Comparison of ENCODE assay signal across 23 cellular contexts in genomic region chrX:625137-625691, GRCh38. TPM values are rescaled to one million over a fixed set of nuclear protein-coding genes. Genes with fewer than 3 reads are reported as not detected.
A peak's percentile ranks its signal among the peaks of the same experiment; 100 is the strongest.
DNase-seq lines count a peak whose midpoint lies in the region; FAIRE-seq and TF ChIP-seq lines count a peak whose summit lies in the region.
"Had no signal": no experiment of that assay in that cellular context is flagged by ENCODE, and none has a peak within 500 bp of the region (broad histone marks: within the 10 kb centered on the region; RNA-seq: fewer than 3 reads in every experiment).

No MANE protein-coding gene starts in this region.

- DNase-seq in AG09319 (ENCODE audit: extremely low read depth, low read depth) (peak; percentile 42), H7 (peak; percentile 8), H1 (ENCODE audit: low read depth in 1 of 2, low spot score in 2 of 2) (no peak), mesenchymal stem cell (no peak), DMS 273 (lab: John Stamatoyannopoulos, UW; ENCODE audit: unreplicated experiment) (no peak), DMS114 treated with DMSO at 0.1 percent for 48 hours (lab: John Stamatoyannopoulos, UW; ENCODE audit: unreplicated experiment) (no peak), GM10248 (ENCODE audit: extremely low spot score) (no peak), left ventricle myocardium inferior (no peak)
- DNase-seq: C1 segment of cervical spinal cord; GOT3; MM.1S; NCI-H1092; NCI-H2081 treated with DMSO at 0.1 percent for 48 hours; NCI-H446 treated with DMSO at 0.1 percent for 48 hours; NCI-H69; NK-92 treated with Interleukin-12 subunit alpha and Interleukin-12 subunit beta, amount 100 ng/mL, for 24 hours; SHP77 had no signal

- no peaks in the 10 kb centered on the region for H3K79me2 ChIP-seq in H1 (ENCODE audit: control insufficient read depth in 1 of 2, insufficient read depth in 2 of 2, low read length in 2 of 2)

- intact Hi-C loops in left ventricle myocardium inferior (cut with micrococcal nuclease) = no loop called here

- no peak overlapping the region for H3K23ac ChIP-seq in H1 (ENCODE audit: insufficient read length)
- H3K23ac ChIP-seq in mesenchymal stem cell (ENCODE audit: low read length in 2 of 2) = no peak overlapping the region

- H3K9me3 ChIP-seq in H1 (ENCODE audit: insufficient read depth in 2 of 2, low read depth in 1 of 2, low read length in 1 of 2) (no peaks in the 10 kb centered on the region), mesenchymal stem cell (ENCODE audit: control insufficient read depth, low read length) (no peaks in the 10 kb centered on the region), left ventricle myocardium inferior (replicated peaks) (no peaks in the 10 kb centered on the region)

- H3K18ac ChIP-seq in H1 (ENCODE audit: extremely low read depth, low read length) (no peak overlapping the region), mesenchymal stem cell (ENCODE audit: low read depth in 1 of 2, low read length in 2 of 2) (no peak overlapping the region)

- H3K14ac ChIP-seq in H1 (ENCODE audit: insufficient read length) = no peak overlapping the region
- no peak overlapping the region for H3K14ac ChIP-seq in mesenchymal stem cell (ENCODE audit: low read length in 2 of 2)

- H3K23me2 ChIP-seq in H1 (ENCODE audit: low read depth, low read length) = peaks cover 6% of the 10 kb centered on the region; the same call in 1 of the 2 replicates

- TF ChIP-seq EP300 in H1 (IDR thresholded peaks at IDR 0.05; ENCODE audit: borderline replicate concordance in 1 of 2, low read depth in 2 of 2, low read length in 2 of 2) = no peak

- H3K4me3 ChIP-seq in H7 (ENCODE audit: insufficient read depth, low read depth, low read length) = no peak overlapping the region
- H3K4me3 ChIP-seq in H1 (ENCODE audit: extremely low read depth in 1 of 4, insufficient read depth in 2 of 4, low read depth in 3 of 4, low read length in 4 of 4) = no peak overlapping the region
- no peak overlapping the region for H3K4me3 ChIP-seq in mesenchymal stem cell (ENCODE audit: insufficient read depth in 1 of 2, low read depth in 1 of 2, low read length in 2 of 2)
- H3K4me3 ChIP-seq in left ventricle myocardium inferior = no peak overlapping the region
- H3K4me3 ChIP-seq: SK-N-MC had no signal

- H3K27ac ChIP-seq in H1 (ENCODE audit: low read depth, low read length) (no peak overlapping the region), mesenchymal stem cell (ENCODE audit: low read length, poor library complexity, severe bottlenecking) (no peak overlapping the region), left ventricle myocardium inferior (replicated peaks) (no peak overlapping the region)
- H3K27ac ChIP-seq: SK-N-MC had no signal

- CTCF ChIA-PET in H1 (lab: Charles Lee; ENCODE audit: partially characterized antibody) = no interaction called here
- CTCF ChIA-PET in GM10248 (lab: Yijun Ruan, JAX) = no interaction called here

- FAIRE-seq in H1 (lab: Jason Lieb, UNC) = no peak
- FAIRE-seq: A204.1, GM12891, GM19239 had no signal

- H3K4me1 ChIP-seq in H1 (replicated peaks in 1 of 4; ENCODE audit: control insufficient read depth in 3 of 4, insufficient read depth in 4 of 4, low read length in 3 of 4) (peaks cover 5 to 10% (median 7%) of the 10 kb centered on the region in 4 experiments), mesenchymal stem cell (ENCODE audit: control insufficient read depth, insufficient read depth, low read depth, low read length) (peaks cover 2% of the 10 kb centered on the region), left ventricle myocardium inferior (peaks cover 10% of the 10 kb centered on the region)

- H3K4me2 ChIP-seq in H1 (ENCODE audit: insufficient read depth in 1 of 2, low read depth in 2 of 2, low read length in 2 of 2) (peak overlapping the region in 1 of 2 experiments; percentile 72; a peak in 1 of 4 replicates), mesenchymal stem cell (ENCODE audit: low read length, poor library complexity, severe bottlenecking) (no peak overlapping the region)

- no peak overlapping the region for H2BK15ac ChIP-seq in H1 (ENCODE audit: low read length)
- no peak overlapping the region for H2BK15ac ChIP-seq in mesenchymal stem cell (ENCODE audit: low read depth, poor library complexity, severe bottlenecking)

- no peak overlapping the region for H2AFZ ChIP-seq in H1 (ENCODE audit: low read length)
- H2AFZ ChIP-seq in mesenchymal stem cell (ENCODE audit: low read depth, low read length) = peak overlapping the region; percentile 42

- 12 to 83% methylated on average over 1 to 12 of the region's 12 CpGs for WGBS in H1 (ENCODE audit: extremely low coverage in 1 of 2, insufficient coverage in 1 of 2, insufficient read length in 1 of 2, insufficient replicate concordance in 2 of 2, low coverage in 1 of 2, low lambda C conversion rate in 2 of 2, missing lambda C conversion rate in 1 of 2), 2 experiments
- WGBS in mesenchymal stem cell = 16% methylated on average over 12 of the region's 12 CpGs

- TF ChIP-seq RAD21 in H1 (IDR thresholded peaks at IDR 0.05 in 1 of 2, conservative IDR thresholded peaks at IDR 0.05 in 1 of 2; ENCODE audit: low read depth in 2 of 2, low read length in 2 of 2) = no peak

- H3K27me3 ChIP-seq in H7 (ENCODE audit: control insufficient read depth, insufficient read depth, low read length) (peaks cover 93% of the 10 kb centered on the region), H1 (replicated peaks in 1 of 4; ENCODE audit: control insufficient read depth in 3 of 4, extremely low read depth in 1 of 4, insufficient read depth in 3 of 4, low read length in 3 of 4) (peaks cover 58 to 93% (median 80%) of the 10 kb centered on the region in 4 experiments), mesenchymal stem cell (ENCODE audit: control insufficient read depth in 1 of 2, insufficient read depth in 1 of 2, low read length in 2 of 2) (peaks cover 63 to 64% of the 10 kb centered on the region in 2 experiments), left ventricle myocardium inferior (ENCODE audit: low read depth) (peaks cover 83% of the 10 kb centered on the region)

- H4K20me1 ChIP-seq in H1 (replicated peaks in 1 of 2; ENCODE audit: control insufficient read depth in 1 of 2, insufficient read depth in 2 of 2, low read length in 2 of 2) = peaks cover 4% of the 10 kb centered on the region in 2 experiments

- POLR2A ChIA-PET in H1 (lab: Charles Lee; ENCODE audit: partially characterized antibody) = no interaction called here
- POLR2A ChIA-PET in GM10248 (lab: Yijun Ruan, JAX) = no interaction called here

- TF ChIP-seq POLR2A in H1 (IDR thresholded peaks at IDR 0.05; ENCODE audit: control extremely low read depth in 1 of 2, low read depth in 2 of 2, low read length in 2 of 2) = no peak

- H2BK120ac ChIP-seq in H1 (replicated peaks; ENCODE audit: low read depth, low read length) (no peak overlapping the region), mesenchymal stem cell (ENCODE audit: low read depth, low read length) (no peak overlapping the region)

- H4K8ac ChIP-seq in H1 (ENCODE audit: extremely low read depth, insufficient read depth, low read length) (no peak overlapping the region), mesenchymal stem cell (ENCODE audit: low read length) (no peak overlapping the region)

- H4K91ac ChIP-seq in H1 (replicated peaks; ENCODE audit: insufficient read length, low read length) (no peak overlapping the region), mesenchymal stem cell (ENCODE audit: low read length) (no peak overlapping the region)

- H2BK20ac ChIP-seq in H1 (ENCODE audit: low read length) = 0 out of 2 replicates have a peak overlapping the region, but pooled peaks have one; percentile 40

- no peak overlapping the region for H2BK5ac ChIP-seq in H1 (ENCODE audit: low read depth, low read length)
- no peak overlapping the region for H2BK5ac ChIP-seq in mesenchymal stem cell (ENCODE audit: low read depth, low read length, poor library complexity, severe bottlenecking)

- no peak overlapping the region for H4K5ac ChIP-seq in H1 (ENCODE audit: insufficient read length, low read depth, low read length)

- H3K36me3 ChIP-seq in H7 (replicated peaks; ENCODE audit: control insufficient read depth, insufficient read depth, low read length) (no peaks in the 10 kb centered on the region), H1 (ENCODE audit: control insufficient read depth in 2 of 4, insufficient read depth in 4 of 4, low read length in 3 of 4) (peaks cover 0 to 5% (median 0%) of the 10 kb centered on the region in 4 experiments; a peak in 1 of 8 replicates), mesenchymal stem cell (ENCODE audit: control insufficient read depth in 1 of 2, insufficient read depth in 2 of 2, low read depth in 1 of 2, low read length in 2 of 2) (no peaks in the 10 kb centered on the region), left ventricle myocardium inferior (no peaks in the 10 kb centered on the region)

- no peaks in the 10 kb centered on the region for H3K79me1 ChIP-seq in H1 (ENCODE audit: low read depth, low read length)
- no peaks in the 10 kb centered on the region for H3K79me1 ChIP-seq in mesenchymal stem cell (replicated peaks; ENCODE audit: low read length, poor library complexity, severe bottlenecking)

- H3K9ac ChIP-seq in H1 (replicated peaks in 1 of 4; ENCODE audit: extremely low read depth in 1 of 4, low read depth in 3 of 4, low read length in 3 of 4) (no peak overlapping the region), mesenchymal stem cell (ENCODE audit: low read length) (no peak overlapping the region)

- H3K56ac ChIP-seq in H1 (replicated peaks; ENCODE audit: insufficient read length, low read depth, low read length) = no peak overlapping the region

- H3K4ac ChIP-seq in H1 (replicated peaks; ENCODE audit: insufficient read length, low read depth, low read length) (no peak overlapping the region), mesenchymal stem cell (ENCODE audit: low read depth in 1 of 2, low read length in 2 of 2) (no peak overlapping the region)

- TF ChIP-seq CTCF in AG09319 (IDR thresholded peaks at IDR 0.05; ENCODE audit: low read depth, low read length) = no peak
- no peak for TF ChIP-seq CTCF in H1 (IDR thresholded peaks at IDR 0.05; ENCODE audit: control extremely low read depth in 1 of 3, insufficient read depth in 1 of 3, low read depth in 1 of 3, low read length in 3 of 3)
- TF ChIP-seq CTCF in GM10248 (IDR thresholded peaks at IDR 0.05; ENCODE audit: control extremely low read depth, extremely low read depth, low read depth, missing control alignments) = no peak
- no peak for TF ChIP-seq CTCF in left ventricle myocardium inferior (IDR thresholded peaks at IDR 0.05; ENCODE audit: borderline replicate concordance)

- H2BK12ac ChIP-seq in H1 (ENCODE audit: low read depth, low read length) = peak overlapping the region; percentile 55; the same call in 1 of the 2 replicates
- no peak overlapping the region for H2BK12ac ChIP-seq in mesenchymal stem cell (ENCODE audit: low read length in 2 of 2)

- no peak overlapping the region; the same call in 1 of the 2 replicates for H2AK5ac ChIP-seq in H1 (ENCODE audit: low read depth, low read length)
- no peak overlapping the region for H2AK5ac ChIP-seq in mesenchymal stem cell (ENCODE audit: low read length, severe bottlenecking)

RNA-seq across cellular contexts. Expression of gene SHOX, which starts 5.4 kb away (rescaled TPM):
- not detected in 2 replicates for total RNA-seq in H7 (2014; rRNA removed; shearing (Covaris generic))
- 0.15 TPM in 1 of 2 replicates, not detected in the other for total RNA-seq in H1 (2021; fragmentation: NEBNext Ultra II Directional; extraction: Animal tissue kit (Norgen Biotek cat#: 25700))
- polyA plus RNA-seq in H1 (2011; rRNA removed) = 0.05 and 0.06 TPM in 2 replicates
- 0.12 TPM for polyA plus RNA-seq in H1 (2011; cell fraction: cytosol; rRNA removed)
- 0.16 TPM for polyA plus RNA-seq in H1 (2011; cell fraction: nucleus; rRNA removed)
- 0.06 to 0.09 TPM in 2 of 4 replicates, not detected in the others for polyA plus RNA-seq in H1 (2012, experiment 1 of 2)
- polyA plus RNA-seq in H1 (2012, experiment 2 of 2) = not detected
- 0.02 TPM for polyA plus RNA-seq in H1 (2013, experiment 1 of 2)
- not detected for polyA plus RNA-seq in H1 (2013, experiment 2 of 2)
- 0.05 TPM in 1 of 2 replicates, not detected in the other for polyA minus RNA-seq in H1 (2011; rRNA and poly(A)+ RNA removed)
- polyA minus RNA-seq in H1 (2011; cell fraction: cytosol; rRNA and poly(A)+ RNA removed) = not detected
- polyA minus RNA-seq in H1 (2011; cell fraction: nucleus; rRNA and poly(A)+ RNA removed) = not detected
- polyA plus RNA-seq in mesenchymal stem cell (2013, experiment 1 of 2) = not detected
- polyA plus RNA-seq in mesenchymal stem cell (2013, experiment 2 of 2) = not detected
- total RNA-seq in left ventricle myocardium inferior = not detected
- total RNA-seq: LHCN-M2, OCI-LY7 had no signal

Comparison
In these comparisons a context has a peak if more than half of its experiments do, and no peak if none do; other contexts are left out.
1. DNase-seq: peak in AG09319 (single experiment) and H7 (single experiment); none in H1 (0 of 2), mesenchymal stem cell (single experiment), DMS 273 (single experiment), DMS114 treated with DMSO at 0.1 percent for 48 hours (single experiment), GM10248 (single experiment) and left ventricle myocardium inferior (single experiment).